Comparison of ENCODE assay signal across 16 cellular contexts in the genomic region with DNA sequence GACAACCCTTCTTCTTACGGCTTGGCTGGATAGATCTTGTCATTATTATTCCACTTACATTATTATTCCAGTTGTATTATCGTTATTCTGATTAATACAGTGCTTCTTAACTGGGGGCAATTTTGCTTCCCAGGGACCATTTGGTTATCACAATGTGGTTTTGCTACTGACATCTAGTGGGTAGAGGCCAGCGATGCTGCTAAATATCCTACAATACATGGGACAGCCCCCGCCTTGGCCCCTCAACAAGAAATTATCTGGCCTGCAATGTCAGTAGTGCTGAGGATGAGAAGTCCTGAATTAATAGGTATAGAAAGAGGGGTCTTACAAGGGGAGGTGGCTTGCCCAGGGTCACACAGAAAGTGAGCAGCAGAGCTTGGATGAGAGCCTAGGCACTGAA.
DNase-seq lines count a peak whose midpoint lies in the region; ATAC-seq, FAIRE-seq and TF ChIP-seq lines count a peak whose summit lies in the region.
"Had no signal": no experiment of that assay in that cellular context is flagged by ENCODE, and none has a peak within 500 bp of the region (broad histone marks: within the 10 kb centered on the region; RNA-seq: fewer than 3 reads in every experiment).

No MANE protein-coding gene starts in this region.

- H2BK15ac ChIP-seq in H9 (ENCODE audit: low read depth, low read length): no peak overlapping the region

- CTCF ChIA-PET in AG04450 (lab: Charles Lee): interaction anchor here (1.3 to 2.0 kb wide), 2 partner anchors 10 to 11 kb away, joined by 4 to 8 read pairs; no protein-coding TSS in a partner anchor
- CTCF ChIA-PET in activated CD8-positive, alpha-beta memory T cell treated with anti-CD3 and anti-CD28 coated beads, Interleukin-2, amount 10 ng/mL, durations not matched to agents 7 days and 5 days (lab: Charles Lee): interaction anchor here (1.9 to 2.7 kb wide), 2 partner anchors 11 to 1039 kb away, joined by 8 to 16 read pairs; no protein-coding TSS in a partner anchor

- no peaks in the 10 kb centered on the region for H3K79me1 ChIP-seq in H9 (ENCODE audit: insufficient read depth, low read depth, low read length, poor library complexity, severe bottlenecking)

- H4K20me1 ChIP-seq in H9 (ENCODE audit: control insufficient read depth, insufficient read depth, insufficient read length): no peaks in the 10 kb centered on the region
- H4K20me1 ChIP-seq in keratinocyte (ENCODE audit: control insufficient read depth, extremely low read depth, insufficient read depth, low read length): no peaks in the 10 kb centered on the region

- dilution Hi-C loops in keratinocyte (cut with MboI; ENCODE audit: extremely low pct_ligation_motif_present, low sequenced_read_pairs): no loop called here

- no peak overlapping the region for H3K56ac ChIP-seq in H9 (ENCODE audit: insufficient read length, low read depth, low read length)

- H3K27me3 ChIP-seq in AG04450 (ENCODE audit: control insufficient read depth, insufficient read depth, low read length): peaks cover 36% of the 10 kb centered on the region
- no peaks in the 10 kb centered on the region for H3K27me3 ChIP-seq in H9 (ENCODE audit: insufficient read depth, low read length)
- peaks cover 28% of the 10 kb centered on the region for H3K27me3 ChIP-seq in adipocyte (replicated peaks; ENCODE audit: control insufficient read depth, insufficient read depth, low read length)
- peaks cover 3% of the 10 kb centered on the region for H3K27me3 ChIP-seq in keratinocyte (ENCODE audit: control insufficient read depth, extremely low read depth, insufficient read depth, low read length)

- H3K4me2 ChIP-seq in H9 (ENCODE audit: insufficient read depth, insufficient read length, low read length) (no peak overlapping the region), keratinocyte (ENCODE audit: control insufficient read depth, extremely low read depth, insufficient read depth, low read depth, low read length) (no peak overlapping the region)

- no CpG with 5 or more reads among the region's 4 CpGs for WGBS in H9 (ENCODE audit: extremely low coverage, insufficient read length, low lambda C conversion rate)

- H3K27ac Mint-ChIP-seq in H9: no peak overlapping the region
- H3K27ac Mint-ChIP-seq in activated CD8-positive, alpha-beta memory T cell treated with anti-CD3 and anti-CD28 coated beads, Interleukin-2, amount 10 ng/mL, durations not matched to agents 7 days and 5 days: no peak overlapping the region
- H3K27ac Mint-ChIP-seq in effector memory CD8-positive, alpha-beta T cell: peak overlapping the region in 1 of 2 donors; percentile 27
- H3K27ac Mint-ChIP-seq in activated T-cell treated with anti-CD3 and anti-CD28 coated beads, Interleukin-2, amount 50 U/mL, for 24 hours: no peak overlapping the region
- H3K27ac Mint-ChIP-seq: activated T-helper 1 cell treated with anti-CD3 and anti-CD28 coated beads, Interleukin-12 subunit alpha, Interleukin-12 subunit beta, Interleukin-2, Interleukin-4 antibody, amounts not matched to agents 30 ng/mL and 10 ng/mL and 1 ng/mL, durations not matched to agents 14 hours and 24 hours and 36 hours; T-helper 1 cell treated with Interleukin-12 subunit alpha and Interleukin-12 subunit beta and Interleukin-4 antibody, amounts not matched to agents 30 μg/mL and 1 μg/mL, for 36 hours had no signal

- H3K4me3 ChIP-seq in AG04450 (ENCODE audit: low read depth, low read length) (no peak overlapping the region), adipocyte (ENCODE audit: low read length) (no peak overlapping the region), keratinocyte (ENCODE audit: control insufficient read depth in 2 of 3, extremely low read depth in 1 of 3, insufficient read depth in 2 of 3, low read depth in 1 of 3, low read length in 3 of 3) (no peak overlapping the region)
- H3K4me3 ChIP-seq: thoracic aorta had no signal

- FAIRE-seq in keratinocyte (lab: Jason Lieb, UNC): no peak
- FAIRE-seq: GM12891, kidney had no signal

- TF ChIP-seq CTCF in AG04450 (IDR thresholded peaks at IDR 0.05; ENCODE audit: low read depth, low read length) (peak; percentile 31), H9 (conservative IDR thresholded peaks at IDR 0.05) (peak; percentile 49), keratinocyte (optimal IDR thresholded peaks at IDR 0.05 in 1 of 3, IDR thresholded peaks at IDR 0.05 in 1 of 3, conservative IDR thresholded peaks at IDR 0.05 in 1 of 3; ENCODE audit: extremely low read depth in 1 of 3, insufficient read depth in 2 of 3, low read length in 3 of 3) (peak; percentile 11 to 31 (median 12))

- H3K23me2 ChIP-seq in H9 (ENCODE audit: insufficient read length, low read depth, low read length, poor library complexity, severe bottlenecking): no peaks in the 10 kb centered on the region

- POLR2A ChIA-PET in AG04450 (lab: Yijun Ruan, JAX): no interaction called here

- H3K27ac ChIP-seq in AG04450 (ENCODE audit: low read depth, low read length) (no peak overlapping the region), H9 (ENCODE audit: insufficient read length, low read depth, low read length) (no peak overlapping the region), keratinocyte (ENCODE audit: control insufficient read depth, insufficient read depth, low read length) (no peak overlapping the region)
- H3K27ac ChIP-seq: thoracic aorta had no signal

- peaks cover 7% of the 10 kb centered on the region for H3K27me3 Mint-ChIP-seq in H9 (ENCODE audit: low read depth)
- H3K27me3 Mint-ChIP-seq in activated CD8-positive, alpha-beta memory T cell treated with anti-CD3 and anti-CD28 coated beads, Interleukin-2, amount 10 ng/mL, durations not matched to agents 7 days and 5 days: peaks cover 26% of the 10 kb centered on the region
- peaks cover 69 to 89% of the 10 kb centered on the region in 2 donors for H3K27me3 Mint-ChIP-seq in effector memory CD8-positive, alpha-beta T cell
- peaks cover 52% of the 10 kb centered on the region for H3K27me3 Mint-ChIP-seq in activated T-cell treated with anti-CD3 and anti-CD28 coated beads, Interleukin-2, amount 50 U/mL, for 24 hours

- H2BK12ac ChIP-seq in H9 (ENCODE audit: insufficient read length, low read depth, low read length): no peak overlapping the region

- H3K4me1 ChIP-seq in H9 (ENCODE audit: insufficient read depth, low read length): peaks cover 4% of the 10 kb centered on the region; the same call in 1 of the 2 replicates
- no peaks in the 10 kb centered on the region for H3K4me1 ChIP-seq in adipocyte (ENCODE audit: control insufficient read depth, insufficient read depth, low read length)
- no peaks in the 10 kb centered on the region for H3K4me1 ChIP-seq in keratinocyte (ENCODE audit: control insufficient read depth, extremely low read depth, insufficient read depth, low read length)

- H3K9me3 ChIP-seq in AG04450 (ENCODE audit: control insufficient read depth, insufficient read depth, low read length): no peaks in the 10 kb centered on the region
- H3K9me3 ChIP-seq in H9 (ENCODE audit: control insufficient read depth, low read depth, low read length): no peaks in the 10 kb centered on the region
- H3K9me3 ChIP-seq in adipocyte (ENCODE audit: control insufficient read depth, low read length): no peaks in the 10 kb centered on the region
- H3K9me3 ChIP-seq in keratinocyte (ENCODE audit: control insufficient read depth, low read depth, low read length): no peaks in the 10 kb centered on the region
- H3K9me3 ChIP-seq: thoracic aorta had no signal

- H3K4me1 Mint-ChIP-seq in H9: peaks cover 29 to 39% of the 10 kb centered on the region in 2 experiments
- H3K4me1 Mint-ChIP-seq in activated CD8-positive, alpha-beta memory T cell treated with anti-CD3 and anti-CD28 coated beads, Interleukin-2, amount 10 ng/mL, durations not matched to agents 7 days and 5 days: no peaks in the 10 kb centered on the region
- no peaks in the 10 kb centered on the region for H3K4me1 Mint-ChIP-seq in effector memory CD8-positive, alpha-beta T cell (ENCODE audit: low read depth in 2 of 2)
- no peaks in the 10 kb centered on the region for H3K4me1 Mint-ChIP-seq in activated T-cell treated with anti-CD3 and anti-CD28 coated beads, Interleukin-2, amount 50 U/mL, for 24 hours (ENCODE audit: low read depth)

- H3K14ac ChIP-seq in H9 (ENCODE audit: insufficient read depth, low read length): no peak overlapping the region

- no peak overlapping the region for H2AK5ac ChIP-seq in H9 (ENCODE audit: insufficient read length, low read length)

- no peak overlapping the region for H3K23ac ChIP-seq in H9 (ENCODE audit: insufficient read length, low read depth, low read length)

- no peak overlapping the region for H4K8ac ChIP-seq in H9 (replicated peaks; ENCODE audit: insufficient read length, low read depth, low read length)

- H2AFZ ChIP-seq in H9 (ENCODE audit: low read length) (no peak overlapping the region), keratinocyte (ENCODE audit: control insufficient read depth, low read length) (no peak overlapping the region)

- no peak overlapping the region for H2BK5ac ChIP-seq in H9 (ENCODE audit: insufficient read length, low read length)

- no peak overlapping the region for H2BK20ac ChIP-seq in H9 (ENCODE audit: low read depth, low read length, poor library complexity, severe bottlenecking)

- H3K36me3 Mint-ChIP-seq in H9 (ENCODE audit: insufficient read depth in 1 of 3, low read depth in 3 of 3): peaks cover 0 to 5% (median 0%) of the 10 kb centered on the region in 3 experiments; a peak in 1 of 7 replicates
- no peaks in the 10 kb centered on the region for H3K36me3 Mint-ChIP-seq in activated CD8-positive, alpha-beta memory T cell treated with anti-CD3 and anti-CD28 coated beads, Interleukin-2, amount 10 ng/mL, durations not matched to agents 7 days and 5 days
- H3K36me3 Mint-ChIP-seq in effector memory CD8-positive, alpha-beta T cell (ENCODE audit: insufficient read depth): no peaks in the 10 kb centered on the region
- H3K36me3 Mint-ChIP-seq in activated T-cell treated with anti-CD3 and anti-CD28 coated beads, Interleukin-2, amount 50 U/mL, for 24 hours (ENCODE audit: low read depth): no peaks in the 10 kb centered on the region

- H3K79me2 ChIP-seq in H9 (ENCODE audit: insufficient read depth, low read length): no peaks in the 10 kb centered on the region
- no peaks in the 10 kb centered on the region for H3K79me2 ChIP-seq in keratinocyte (ENCODE audit: control insufficient read depth, insufficient read depth, low read length)

- H3K4me3 Mint-ChIP-seq in H9: no peak overlapping the region
- no peak overlapping the region for H3K4me3 Mint-ChIP-seq in activated CD8-positive, alpha-beta memory T cell treated with anti-CD3 and anti-CD28 coated beads, Interleukin-2, amount 10 ng/mL, durations not matched to agents 7 days and 5 days
- no peak overlapping the region for H3K4me3 Mint-ChIP-seq in effector memory CD8-positive, alpha-beta T cell
- no peak overlapping the region for H3K4me3 Mint-ChIP-seq in activated T-cell treated with anti-CD3 and anti-CD28 coated beads, Interleukin-2, amount 50 U/mL, for 24 hours
- H3K4me3 Mint-ChIP-seq: activated T-helper 1 cell treated with anti-CD3 and anti-CD28 coated beads, Interleukin-12 subunit alpha, Interleukin-12 subunit beta, Interleukin-2, Interleukin-4 antibody, amounts not matched to agents 30 ng/mL and 10 ng/mL and 1 ng/mL, durations not matched to agents 14 hours and 24 hours and 36 hours; T-helper 1 cell treated with Interleukin-12 subunit alpha and Interleukin-12 subunit beta and Interleukin-4 antibody, amounts not matched to agents 30 μg/mL and 1 μg/mL, for 36 hours had no signal

- H3K36me3 ChIP-seq in adipocyte (ENCODE audit: control insufficient read depth, insufficient read depth, low read length, severe bottlenecking) (no peaks in the 10 kb centered on the region), keratinocyte (ENCODE audit: control insufficient read depth in 2 of 2, extremely low read depth in 1 of 2, insufficient read depth in 2 of 2, low read length in 2 of 2) (no peaks in the 10 kb centered on the region)
- H3K36me3 ChIP-seq: thoracic aorta had no signal

- no peak overlapping the region for H3K4ac ChIP-seq in H9 (ENCODE audit: low read depth, low read length)

- no peak for ATAC-seq in activated CD8-positive, alpha-beta memory T cell treated with anti-CD3 and anti-CD28 coated beads, Interleukin-2, amount 10 ng/mL, durations not matched to agents 7 days and 5 days
- no peak for ATAC-seq in effector memory CD8-positive, alpha-beta T cell (replicated peaks)

- H3K9ac ChIP-seq in H9 (ENCODE audit: extremely low read depth, insufficient read length, low read length) (no peak overlapping the region), adipocyte (ENCODE audit: low read length) (no peak overlapping the region), keratinocyte (ENCODE audit: control insufficient read depth, extremely low read depth, insufficient read depth, low read length) (no peak overlapping the region)

- no peak for DNase-seq in AG04450 (ENCODE audit: low read depth, low spot score)
- DNase-seq in H9: no peak
- peak; percentile 9 for DNase-seq in adipocyte (ENCODE audit: low read depth)
- DNase-seq in keratinocyte (ENCODE audit: low read depth, low spot score): no peak
- DNase-seq in activated CD8-positive, alpha-beta memory T cell treated with anti-CD3 and anti-CD28 coated beads, Interleukin-2, amount 10 ng/mL, durations not matched to agents 7 days and 5 days: no peak
- DNase-seq in effector memory CD8-positive, alpha-beta T cell: no peak
- no peak for DNase-seq in activated T-cell treated with anti-CD3 and anti-CD28 coated beads, Interleukin-2, amount 50 U/mL, for 24 hours
- DNase-seq in midbrain (lab: John Stamatoyannopoulos, UW): no peak
- DNase-seq: AML-193, kidney, NCI-H1417, NCI-H226 had no signal

- H4K5ac ChIP-seq in H9 (ENCODE audit: insufficient read length, low read depth, low read length): no peak overlapping the region

- H3K9me1 ChIP-seq in keratinocyte (ENCODE audit: control insufficient read depth, extremely low read depth, insufficient read depth, low read length): no peaks in the 10 kb centered on the region

- no peak overlapping the region for H2BK120ac ChIP-seq in H9 (ENCODE audit: low read depth, low read length, poor library complexity, severe bottlenecking)

- peaks cover 0 to 16% of the 10 kb centered on the region in 2 experiments; a peak in 3 of 5 replicates for H3K9me3 Mint-ChIP-seq in H9
- H3K9me3 Mint-ChIP-seq in activated CD8-positive, alpha-beta memory T cell treated with anti-CD3 and anti-CD28 coated beads, Interleukin-2, amount 10 ng/mL, durations not matched to agents 7 days and 5 days (ENCODE audit: low read depth): no peaks in the 10 kb centered on the region
- H3K9me3 Mint-ChIP-seq in effector memory CD8-positive, alpha-beta T cell: no peaks in the 10 kb centered on the region
- H3K9me3 Mint-ChIP-seq in activated T-cell treated with anti-CD3 and anti-CD28 coated beads, Interleukin-2, amount 50 U/mL, for 24 hours: no peaks in the 10 kb centered on the region
- H3K9me3 Mint-ChIP-seq: activated T-helper 1 cell treated with anti-CD3 and anti-CD28 coated beads, Interleukin-12 subunit alpha, Interleukin-12 subunit beta, Interleukin-2, Interleukin-4 antibody, amounts not matched to agents 30 ng/mL and 10 ng/mL and 1 ng/mL, durations not matched to agents 14 hours and 24 hours and 36 hours; T-helper 1 cell treated with Interleukin-12 subunit alpha and Interleukin-12 subunit beta and Interleukin-4 antibody, amounts not matched to agents 30 μg/mL and 1 μg/mL, for 36 hours had no signal

- no peak overlapping the region for H4K91ac ChIP-seq in H9 (ENCODE audit: insufficient read length, low read depth, low read length)

- no peak overlapping the region for H3T11ph ChIP-seq in H9 (ENCODE audit: low read length)

- H3K18ac ChIP-seq in H9 (ENCODE audit: insufficient read length, low read depth, low read length): no peak overlapping the region
